ENCODE assay signal across 21 cellular contexts in the genomic region with DNA sequence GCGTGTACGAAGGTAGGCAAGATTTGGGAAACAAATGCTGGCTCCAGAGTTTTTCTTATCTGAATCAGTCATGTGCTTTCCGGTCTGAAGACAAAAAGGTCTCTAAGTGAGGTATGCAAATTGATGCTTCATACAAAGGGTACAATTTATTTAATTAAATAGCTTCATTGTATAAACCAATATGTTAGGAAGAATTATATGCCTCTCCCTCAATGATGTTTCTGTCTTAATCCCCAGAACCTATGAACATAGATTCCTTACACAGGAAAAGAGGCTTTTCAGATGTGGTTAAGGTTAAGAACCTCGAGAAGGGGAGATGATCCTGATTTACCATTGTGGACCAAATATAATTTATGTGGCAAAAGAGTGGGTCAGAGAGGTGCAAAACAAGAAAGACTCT.
A peak's percentile ranks its signal among the peaks of the same experiment; 100 is the strongest.
DNase-seq lines count a peak whose midpoint lies in the region; ATAC-seq, FAIRE-seq and TF ChIP-seq lines count a peak whose summit lies in the region.
"Had no signal": no experiment of that assay in that cellular context is flagged by ENCODE, and none has a peak within 500 bp of the region (broad histone marks: within the 10 kb centered on the region; RNA-seq: fewer than 3 reads in every experiment).

No MANE protein-coding gene starts in this region.

- H3K4me2 ChIP-seq in GM23338 (no peak overlapping the region), H1 (ENCODE audit: insufficient read depth in 1 of 2, low read depth in 2 of 2, low read length in 2 of 2) (no peak overlapping the region)
- H3K4me2 ChIP-seq: A549 had no signal

- H2AK5ac ChIP-seq in H1 (ENCODE audit: low read depth, low read length) = no peak overlapping the region

- no peaks in the 10 kb centered on the region; the same call in 2 of the 3 replicates for H3K9me3 Mint-ChIP-seq in GM23338
- H3K9me3 Mint-ChIP-seq in glutamatergic neuron (ENCODE audit: unreplicated experiment) = no peaks in the 10 kb centered on the region

- H3K4me1 ChIP-seq in GM23338 (ENCODE audit: insufficient read depth) = no peaks in the 10 kb centered on the region
- H3K4me1 ChIP-seq in H1 (replicated peaks in 1 of 4; ENCODE audit: control insufficient read depth in 3 of 4, insufficient read depth in 4 of 4, low read length in 3 of 4) = no peaks in the 10 kb centered on the region
- H3K4me1 ChIP-seq: A549, Caco-2, HAP-1 had no signal

- H3K36me3 ChIP-seq in GM23338 (ENCODE audit: insufficient read depth) (no peaks in the 10 kb centered on the region), H1 (ENCODE audit: control insufficient read depth in 2 of 4, insufficient read depth in 4 of 4, low read length in 3 of 4) (no peaks in the 10 kb centered on the region)
- H3K36me3 ChIP-seq: HAP-1 had no signal

- no peak overlapping the region for H3K56ac ChIP-seq in H1 (replicated peaks; ENCODE audit: insufficient read length, low read depth, low read length)

- H3K79me2 ChIP-seq in GM23338 (replicated peaks; ENCODE audit: insufficient read depth) = no peaks in the 10 kb centered on the region
- no peaks in the 10 kb centered on the region for H3K79me2 ChIP-seq in H1 (ENCODE audit: control insufficient read depth in 1 of 2, insufficient read depth in 2 of 2, low read length in 2 of 2)

- no peaks in the 10 kb centered on the region for H3K23me2 ChIP-seq in H1 (ENCODE audit: low read depth, low read length)

- WGBS in H1 (ENCODE audit: extremely low coverage in 1 of 2, insufficient coverage in 1 of 2, insufficient read length in 1 of 2, insufficient replicate concordance in 2 of 2, low coverage in 1 of 2, low lambda C conversion rate in 2 of 2, missing lambda C conversion rate in 1 of 2), 2 experiments = 86% methylated on average over 4 of the region's 4 CpGs; no CpG with 5 or more reads in 1 of the 2 experiments

- H3K27ac ChIP-seq in GM23338 (ENCODE audit: low read depth) (no peak overlapping the region), H1 (ENCODE audit: low read depth, low read length) (no peak overlapping the region)
- H3K27ac ChIP-seq: A549, GM23248 had no signal

- no peak for TF ChIP-seq POLR2A in H1 (IDR thresholded peaks at IDR 0.05; ENCODE audit: control extremely low read depth in 1 of 2, low read depth in 2 of 2, low read length in 2 of 2)

- FAIRE-seq in H1 (lab: Jason Lieb, UNC) = no peak
- FAIRE-seq in RCC 7860 (lab: Jason Lieb, UNC) = no peak
- FAIRE-seq: A549, GM12892, H54 had no signal

- no peak overlapping the region for H3K4me3 Mint-ChIP-seq in GM23338
- H3K4me3 Mint-ChIP-seq in glutamatergic neuron (ENCODE audit: unreplicated experiment) = no peak overlapping the region
- H3K4me3 Mint-ChIP-seq: CD4-positive, alpha-beta memory T cell; HFFc6 had no signal

- H3K18ac ChIP-seq in H1 (ENCODE audit: extremely low read depth, low read length) = no peak overlapping the region

- CTCF ChIA-PET in H1 (lab: Charles Lee; ENCODE audit: partially characterized antibody) = interaction anchor here (0.9 kb wide), 1 partner anchor 48 kb away, joined by 3 read pairs; no protein-coding TSS in a partner anchor

- no peak for TF ChIP-seq RAD21 in H1 (IDR thresholded peaks at IDR 0.05 in 1 of 2, conservative IDR thresholded peaks at IDR 0.05 in 1 of 2; ENCODE audit: low read depth in 2 of 2, low read length in 2 of 2)

- no peak for TF ChIP-seq EP300 in H1 (IDR thresholded peaks at IDR 0.05; ENCODE audit: borderline replicate concordance in 1 of 2, low read depth in 2 of 2, low read length in 2 of 2)

- DNase-seq in COLO829 (ENCODE audit: low spot score) (peak; percentile 59), GM23338 (ENCODE audit: low spot score) (no peak), NCI-H526 treated with DMSO at 0.1 percent for 48 hours (lab: John Stamatoyannopoulos, UW) (peak; percentile 7), H1 (ENCODE audit: low read depth in 1 of 2, low spot score in 2 of 2) (no peak), glutamatergic neuron (no peak), dedifferentiated amniotic fluid mesenchymal stem cell (ENCODE audit: extremely low spot score) (no peak), posterior cingulate gyrus (no peak), RCC 7860 (ENCODE audit: low spot score) (no peak)
- DNase-seq: 8988T; C1 segment of cervical spinal cord; Caco-2; CD4-positive, alpha-beta memory T cell; DMS 273 treated with DMSO at 0.1 percent for 48 hours; DMS79; GF-D8; GM23248; HFFc6 had no signal

- intact Hi-C loops in posterior cingulate gyrus (cut with DNase I) = no loop called here

- H3K27me3 Mint-ChIP-seq in GM23338 (ENCODE audit: insufficient read depth, low read depth, poor library complexity) (peaks cover 1% of the 10 kb centered on the region), glutamatergic neuron (ENCODE audit: unreplicated experiment) (no peaks in the 10 kb centered on the region)
- H3K27me3 Mint-ChIP-seq: CD4-positive, alpha-beta memory T cell had no signal

- H4K5ac ChIP-seq in H1 (ENCODE audit: insufficient read length, low read depth, low read length) = no peak overlapping the region

- H2BK5ac ChIP-seq in H1 (ENCODE audit: low read depth, low read length) = no peak overlapping the region

- H3K36me3 Mint-ChIP-seq in GM23338 (ENCODE audit: low read depth) (peaks cover 9% of the 10 kb centered on the region; the same call in 2 of the 3 replicates), glutamatergic neuron (ENCODE audit: unreplicated experiment) (no peaks in the 10 kb centered on the region)
- H3K36me3 Mint-ChIP-seq: CD4-positive, alpha-beta memory T cell had no signal

- TF ChIP-seq CTCF in GM23338 (conservative IDR thresholded peaks at IDR 0.05; ENCODE audit: low read depth in 2 of 2) = no peak
- no peak for TF ChIP-seq CTCF in H1 (IDR thresholded peaks at IDR 0.05; ENCODE audit: control extremely low read depth in 1 of 3, insufficient read depth in 1 of 3, low read depth in 1 of 3, low read length in 3 of 3)
- no peak for TF ChIP-seq CTCF in glutamatergic neuron (IDR thresholded peaks at IDR 0.05; ENCODE audit: partially characterized antibody, unreplicated experiment)

- H3K27me3 ChIP-seq in GM23338 (ENCODE audit: insufficient read depth) = no peaks in the 10 kb centered on the region
- no peaks in the 10 kb centered on the region for H3K27me3 ChIP-seq in H1 (replicated peaks in 1 of 4; ENCODE audit: control insufficient read depth in 3 of 4, extremely low read depth in 1 of 4, insufficient read depth in 3 of 4, low read length in 3 of 4)

- H4K8ac ChIP-seq in H1 (ENCODE audit: extremely low read depth, insufficient read depth, low read length) = no peak overlapping the region

- H3K27ac Mint-ChIP-seq in GM23338 = no peak overlapping the region
- H3K27ac Mint-ChIP-seq in glutamatergic neuron (ENCODE audit: unreplicated experiment) = no peak overlapping the region
- H3K27ac Mint-ChIP-seq: CD4-positive, alpha-beta memory T cell; HFFc6 had no signal

- no peak for ATAC-seq in GM23338
- ATAC-seq: A549 had no signal

- H3K9me2 ChIP-seq in GM23338 (ENCODE audit: insufficient read depth) = no peaks in the 10 kb centered on the region; the same call in 1 of the 2 replicates

- no peaks in the 10 kb centered on the region for H3K9me3 ChIP-seq in H1 (ENCODE audit: insufficient read depth in 2 of 2, low read depth in 1 of 2, low read length in 1 of 2)
- H3K9me3 ChIP-seq: A549, Caco-2, HAP-1 had no signal

- H3K23ac ChIP-seq in H1 (ENCODE audit: insufficient read length) = no peak overlapping the region

- POLR2A ChIA-PET in H1 (lab: Charles Lee; ENCODE audit: partially characterized antibody) = no interaction called here

- H3K79me1 ChIP-seq in H1 (ENCODE audit: low read depth, low read length) = no peaks in the 10 kb centered on the region

- H2AFZ ChIP-seq in GM23338 (peak overlapping the region; percentile 70), H1 (ENCODE audit: low read length) (peak overlapping the region; percentile 40; the same call in 1 of the 2 replicates)
- H2AFZ ChIP-seq: GM23248 had no signal

- no peak overlapping the region for H2BK120ac ChIP-seq in H1 (replicated peaks; ENCODE audit: low read depth, low read length)

- H3K4me3 ChIP-seq in GM23338 = no peak overlapping the region
- H3K4me3 ChIP-seq in H1 (ENCODE audit: extremely low read depth in 1 of 4, insufficient read depth in 2 of 4, low read depth in 3 of 4, low read length in 4 of 4) = no peak overlapping the region
- H3K4me3 ChIP-seq: A549, GM23248, HAP-1 had no signal

- H3K4me1 Mint-ChIP-seq in GM23338 (no peaks in the 10 kb centered on the region), glutamatergic neuron (ENCODE audit: low read depth, unreplicated experiment) (no peaks in the 10 kb centered on the region)
- H3K4me1 Mint-ChIP-seq: CD4-positive, alpha-beta memory T cell had no signal

- no peak overlapping the region for H2BK12ac ChIP-seq in H1 (ENCODE audit: low read depth, low read length)

- no peak overlapping the region for H4K91ac ChIP-seq in H1 (replicated peaks; ENCODE audit: insufficient read length, low read length)

- no peak overlapping the region for H2BK15ac ChIP-seq in H1 (ENCODE audit: low read length)

- no peak overlapping the region for H3K9ac ChIP-seq in H1 (replicated peaks in 1 of 4; ENCODE audit: extremely low read depth in 1 of 4, low read depth in 3 of 4, low read length in 3 of 4)
- H3K9ac ChIP-seq: GM23248 had no signal

- no peak overlapping the region for H2BK20ac ChIP-seq in H1 (ENCODE audit: low read length)

- H3K14ac ChIP-seq in H1 (ENCODE audit: insufficient read length) = no peak overlapping the region

- no peaks in the 10 kb centered on the region for H3F3A ChIP-seq in GM23338 (replicated peaks; ENCODE audit: low read depth)

- no peaks in the 10 kb centered on the region for H4K20me1 ChIP-seq in GM23338 (replicated peaks; ENCODE audit: insufficient read depth)
- no peaks in the 10 kb centered on the region for H4K20me1 ChIP-seq in H1 (replicated peaks in 1 of 2; ENCODE audit: control insufficient read depth in 1 of 2, insufficient read depth in 2 of 2, low read length in 2 of 2)

- no peak overlapping the region for H3K4ac ChIP-seq in H1 (replicated peaks; ENCODE audit: insufficient read length, low read depth, low read length)

TF ChIP-seq in H1, 55 proteins besides CTCF, POLR2A, EP300 and RAD21 (continues in another document):
- TF ChIP-seq SIRT6 (IDR thresholded peaks at IDR 0.05; ENCODE audit: low read length) = no peak
- no peak for TF ChIP-seq EZH2 (IDR thresholded peaks at IDR 0.05; ENCODE audit: low read depth, low read length, severe bottlenecking)
- TF ChIP-seq JUND (IDR thresholded peaks at IDR 0.05; ENCODE audit: low read length) = no peak
- TF ChIP-seq CHD2 (IDR thresholded peaks at IDR 0.05; ENCODE audit: low read length) = no peak
- no peak for TF ChIP-seq TBP (IDR thresholded peaks at IDR 0.05; ENCODE audit: low read depth, low read length)
- no peak for TF ChIP-seq POU5F1 (IDR thresholded peaks at IDR 0.05; ENCODE audit: low read depth, low read length)
- no peak for TF ChIP-seq KDM5A (IDR thresholded peaks at IDR 0.05; ENCODE audit: low read length)
- no peak for TF ChIP-seq SP2 (IDR thresholded peaks at IDR 0.05; ENCODE audit: low read length)
- no peak for TF ChIP-seq TEAD4 (IDR thresholded peaks at IDR 0.05; ENCODE audit: low read depth, low read length)
- TF ChIP-seq TAF7 (optimal IDR thresholded peaks at IDR 0.05; ENCODE audit: borderline replicate concordance, low read depth, low read length) = no peak
- TF ChIP-seq, protein P1, sequence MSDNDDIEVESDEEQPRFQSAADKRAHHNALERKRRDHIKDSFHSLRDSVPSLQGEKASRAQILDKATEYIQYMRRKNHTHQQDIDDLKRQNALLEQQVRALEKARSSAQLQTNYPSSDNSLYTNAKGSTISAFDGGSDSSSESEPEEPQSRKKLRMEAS (IDR thresholded peaks at IDR 0.05) = no peak

Comparison
In these comparisons a context has a peak if more than half of its experiments do, and no peak if none do; other contexts are left out.
1. DNase-seq: peak in COLO829 (single experiment) and NCI-H526 treated with DMSO at 0.1 percent for 48 hours (single experiment); none in GM23338 (single experiment), H1 (0 of 2), glutamatergic neuron (single experiment), dedifferentiated amniotic fluid mesenchymal stem cell (single experiment), posterior cingulate gyrus (0 of 10) and RCC 7860 (single experiment).